10 cellular contexts compared by ENCODE assay signal in the genomic region with DNA sequence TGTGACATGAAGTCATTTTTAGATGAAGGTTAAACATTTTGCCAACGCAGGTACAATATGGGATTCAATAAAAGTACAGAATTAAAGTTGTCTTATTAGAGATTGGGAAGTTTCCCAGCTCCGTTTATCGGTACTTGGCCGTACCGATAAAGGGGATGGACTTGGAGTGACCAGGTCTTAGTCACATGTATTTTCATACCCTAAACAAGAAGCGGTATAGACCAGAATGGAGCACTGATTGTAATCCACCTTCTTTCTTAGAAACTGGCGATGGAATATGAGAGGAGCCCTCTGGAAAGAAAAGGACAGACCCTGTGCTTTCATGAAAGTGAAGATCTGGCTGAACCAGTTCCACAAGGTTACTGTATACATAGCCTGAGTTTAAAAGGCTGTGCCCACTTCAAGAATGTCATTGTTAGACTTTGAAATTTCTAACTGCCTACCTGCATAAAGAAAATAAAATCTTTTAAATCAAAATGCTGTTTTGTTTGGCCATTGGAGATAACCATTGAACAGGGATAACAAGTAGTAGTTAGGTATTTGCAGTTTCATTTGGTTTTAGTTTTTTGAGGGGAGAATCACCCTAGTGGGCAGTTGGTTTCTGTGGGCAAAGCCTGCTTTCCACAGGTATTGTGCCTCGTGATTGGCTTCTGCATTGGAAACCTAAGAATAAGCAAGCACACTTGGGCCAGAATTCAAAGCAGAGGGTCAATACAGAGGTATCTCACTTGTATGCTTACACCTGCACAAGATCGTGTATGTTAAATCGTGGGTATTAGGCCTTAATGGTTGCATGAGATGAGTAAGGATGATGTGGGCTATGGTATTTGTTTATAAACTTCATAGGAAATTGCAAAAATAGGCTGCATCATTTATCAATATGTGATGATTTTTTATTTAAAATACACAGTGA. TPM values are rescaled to one million over a fixed set of nuclear protein-coding genes. Genes with fewer than 3 reads are reported as not detected.
DNase-seq lines count a peak whose midpoint lies in the region; ATAC-seq and TF ChIP-seq lines count a peak whose summit lies in the region.
"Had no signal": no experiment of that assay in that cellular context is flagged by ENCODE, and none has a peak within 500 bp of the region (broad histone marks: within the 10 kb centered on the region; RNA-seq: fewer than 3 reads in every experiment).

No MANE protein-coding gene starts in this region.

- peaks cover 76% of the 10 kb centered on the region for H4K20me1 ChIP-seq in smooth muscle cell (ENCODE audit: low read depth)

- no peak for ATAC-seq in activated CD4-positive, CD25-positive, alpha-beta regulatory T cell treated with anti-CD3 and anti-CD28 coated beads, Interleukin-2, amount 50 U/mL, for 24 hours
- no peak for ATAC-seq in HG03280 (IDR thresholded peaks at IDR 0.05; ENCODE audit: unreplicated experiment)

- H3K4me2 ChIP-seq in smooth muscle cell: no peak overlapping the region

- H3K36me3 ChIP-seq in endodermal cell (ENCODE audit: control insufficient read depth, insufficient read depth, low read length) (peaks cover 87% of the 10 kb centered on the region), smooth muscle cell (ENCODE audit: low read depth) (peaks cover 6% of the 10 kb centered on the region)

- H3K9me3 ChIP-seq in endodermal cell (ENCODE audit: control insufficient read depth, low read length) (peaks cover 26% of the 10 kb centered on the region), smooth muscle cell (replicated peaks; ENCODE audit: low read depth) (no peaks in the 10 kb centered on the region)

- peak overlapping the region; percentile 100 for H3K27ac Mint-ChIP-seq in activated T-cell treated with anti-CD3 and anti-CD28 coated beads, Interleukin-2, amount 50 U/mL, for 24 hours
- peak overlapping the region; percentile 71 for H3K27ac Mint-ChIP-seq in endodermal cell

- H3K79me2 ChIP-seq in smooth muscle cell (ENCODE audit: low read depth): peaks cover 35% of the 10 kb centered on the region

- H3K9ac ChIP-seq in endodermal cell (ENCODE audit: extremely low read depth, low read length, poor library complexity, severe bottlenecking) (no peak overlapping the region), smooth muscle cell (ENCODE audit: low read depth) (no peak overlapping the region)

- peaks cover 100% of the 10 kb centered on the region for H3K36me3 Mint-ChIP-seq in activated T-cell treated with anti-CD3 and anti-CD28 coated beads, Interleukin-2, amount 50 U/mL, for 24 hours (ENCODE audit: low read depth)
- peaks cover 85% of the 10 kb centered on the region for H3K36me3 Mint-ChIP-seq in endodermal cell (ENCODE audit: low read depth)

- peaks cover 59% of the 10 kb centered on the region for H3F3A ChIP-seq in smooth muscle cell (ENCODE audit: low read depth)

- no peaks in the 10 kb centered on the region for H3K27me3 ChIP-seq in endodermal cell (ENCODE audit: control insufficient read depth, insufficient read depth, low read length, poor library complexity, severe bottlenecking)
- no peaks in the 10 kb centered on the region for H3K27me3 ChIP-seq in smooth muscle cell (ENCODE audit: low read depth)

- TF ChIP-seq CTCF in endodermal cell (conservative IDR thresholded peaks at IDR 0.05) (no peak), smooth muscle cell (IDR thresholded peaks at IDR 0.05; ENCODE audit: borderline replicate concordance, insufficient read depth, poor library complexity, severe bottlenecking) (no peak)

- peaks cover 44% of the 10 kb centered on the region for H3K4me1 Mint-ChIP-seq in activated T-cell treated with anti-CD3 and anti-CD28 coated beads, Interleukin-2, amount 50 U/mL, for 24 hours (ENCODE audit: low read depth)
- H3K4me1 Mint-ChIP-seq in endodermal cell: peaks cover 25% of the 10 kb centered on the region

- peak overlapping the region; percentile 11 for H3K4me3 Mint-ChIP-seq in activated T-cell treated with anti-CD3 and anti-CD28 coated beads, Interleukin-2, amount 50 U/mL, for 24 hours
- H3K4me3 Mint-ChIP-seq in endodermal cell: no peak overlapping the region
- H3K4me3 Mint-ChIP-seq: activated T-helper 1 cell treated with anti-CD3 and anti-CD28 coated beads, Interleukin-12 subunit alpha, Interleukin-12 subunit beta, Interleukin-2, Interleukin-4 antibody, amounts not matched to agents 30 ng/mL and 10 ng/mL and 1 ng/mL, durations not matched to agents 14 hours and 24 hours and 36 hours had no signal

- H3K9me3 Mint-ChIP-seq in activated T-cell treated with anti-CD3 and anti-CD28 coated beads, Interleukin-2, amount 50 U/mL, for 24 hours: no peaks in the 10 kb centered on the region
- H3K9me3 Mint-ChIP-seq in endodermal cell: peaks cover 23% of the 10 kb centered on the region

- 96 to 99% methylated on average over 8 to 10 of the region's 10 CpGs for WGBS in endodermal cell (ENCODE audit: insufficient coverage in 1 of 2, insufficient read length in 1 of 2), 2 experiments
- WGBS in smooth muscle cell (ENCODE audit: low lambda C conversion rate): 91% methylated on average over 10 of the region's 10 CpGs

- no peak overlapping the region for H3K27ac ChIP-seq in endodermal cell (ENCODE audit: low read depth, low read length)
- peak overlapping the region; percentile 37 for H3K27ac ChIP-seq in smooth muscle cell (ENCODE audit: low read depth)

- DNase-seq in activated T-cell treated with anti-CD3 and anti-CD28 coated beads, Interleukin-2, amount 50 U/mL, for 24 hours: no peak
- no peak for DNase-seq in activated T-cell treated with anti-CD3 and anti-CD28 coated beads for 4 hours
- peak; percentile 66 for DNase-seq in NCI-H345 (lab: John Stamatoyannopoulos, UW)
- peak; percentile 60 for DNase-seq in endodermal cell
- DNase-seq in smooth muscle cell (lab: John Stamatoyannopoulos, UW; ENCODE audit: unreplicated experiment): no peak
- DNase-seq in Ammon's horn (ENCODE audit: low spot score): no peak
- DNase-seq: NCI-H524 had no signal

- no peak overlapping the region for H3K4me3 ChIP-seq in endodermal cell (ENCODE audit: low read length)
- no peak overlapping the region for H3K4me3 ChIP-seq in smooth muscle cell

- H3K4me1 ChIP-seq in endodermal cell (ENCODE audit: control insufficient read depth, insufficient read depth, low read length) (peaks cover 4% of the 10 kb centered on the region), smooth muscle cell (ENCODE audit: low read depth) (peaks cover 36% of the 10 kb centered on the region)

- no peaks in the 10 kb centered on the region for H3K27me3 Mint-ChIP-seq in activated T-cell treated with anti-CD3 and anti-CD28 coated beads, Interleukin-2, amount 50 U/mL, for 24 hours
- no peaks in the 10 kb centered on the region for H3K27me3 Mint-ChIP-seq in endodermal cell (ENCODE audit: insufficient read depth)

- H2AFZ ChIP-seq in smooth muscle cell (ENCODE audit: low read depth): no peak overlapping the region

RNA-seq across cellular contexts. Expression of a gene that starts 11.2 kb away (rescaled TPM):
- total RNA-seq in endodermal cell (1 to 10 TPM; 8.1 to 8.9 TPM), smooth muscle cell (15.9 and 17.4 TPM in 2 replicates)
- 6.7 TPM for polyA plus RNA-seq in endodermal cell (2013, experiment 1 of 2)
- 6.1 TPM for polyA plus RNA-seq in endodermal cell (2013, experiment 2 of 2)
- polyA plus RNA-seq in smooth muscle cell: 16.4 and 18.0 TPM in 2 replicates

Comparison
In these comparisons a context has a peak if more than half of its experiments do, and no peak if none do; other contexts are left out.
1. DNase-seq: peak in NCI-H345 (single experiment) and endodermal cell (single experiment); none in activated T-cell treated with anti-CD3 and anti-CD28 coated beads, Interleukin-2, amount 50 U/mL, for 24 hours (single experiment), activated T-cell treated with anti-CD3 and anti-CD28 coated beads for 4 hours (single experiment), smooth muscle cell (single experiment) and Ammon's horn (single experiment).